In the genomic region with DNA sequence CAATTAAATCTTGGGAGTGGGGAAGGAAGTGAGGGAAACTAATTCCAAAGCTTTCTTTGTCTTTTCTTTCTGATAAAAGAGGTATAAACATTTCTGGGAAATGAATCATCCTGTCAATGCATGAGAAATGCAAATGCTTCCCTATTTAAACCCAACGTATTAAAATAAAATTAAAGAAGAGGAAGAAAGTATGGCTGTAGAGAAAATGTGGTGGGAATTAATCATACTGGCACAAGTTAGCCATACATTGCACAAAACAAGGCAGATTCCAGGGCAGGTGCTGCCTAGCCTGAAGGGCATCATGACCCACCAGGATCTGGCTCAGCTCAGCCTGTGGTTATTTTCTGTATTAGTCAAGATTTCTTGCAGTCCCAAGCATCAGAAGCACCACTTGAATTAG, we compare ENCODE assay signal across 1 cellular context.
A peak's percentile ranks its signal among the peaks of the same experiment; 100 is the strongest.
TF ChIP-seq lines count a peak whose summit lies in the region.

No MANE protein-coding gene starts in this region.

TF ChIP-seq in SK-N-SH, 30 proteins besides CTCF, POLR2A, EP300 and RAD21 (continued from another document):
- TF ChIP-seq, protein P1, sequence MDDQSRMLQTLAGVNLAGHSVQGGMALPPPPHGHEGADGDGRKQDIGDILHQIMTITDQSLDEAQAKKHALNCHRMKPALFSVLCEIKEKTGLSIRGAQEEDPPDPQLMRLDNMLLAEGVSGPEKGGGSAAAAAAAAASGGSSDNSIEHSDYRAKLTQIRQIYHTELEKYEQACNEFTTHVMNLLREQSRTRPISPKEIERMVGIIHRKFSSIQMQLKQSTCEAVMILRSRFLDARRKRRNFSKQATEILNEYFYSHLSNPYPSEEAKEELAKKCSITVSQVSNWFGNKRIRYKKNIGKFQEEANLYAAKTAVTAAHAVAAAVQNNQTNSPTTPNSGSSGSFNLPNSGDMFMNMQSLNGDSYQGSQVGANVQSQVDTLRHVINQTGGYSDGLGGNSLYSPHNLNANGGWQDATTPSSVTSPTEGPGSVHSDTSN (IDR thresholded peaks at IDR 0.05): peak; percentile 63
TF ChIP-seq in SK-N-SH: peak in this region for 7.
